ENCODE assay signal across 9 cellular contexts in genomic region chr2:74525717-74526648, GRCh38. TPM values are rescaled to one million over a fixed set of nuclear protein-coding genes. Genes with fewer than 3 reads are reported as not detected.
DNase-seq lines count a peak whose midpoint lies in the region; ATAC-seq and TF ChIP-seq lines count a peak whose summit lies in the region.
"Had no signal": no experiment of that assay in that cellular context is flagged by ENCODE, and none has a peak within 500 bp of the region (broad histone marks: within the 10 kb centered on the region; RNA-seq: fewer than 3 reads in every experiment).

A gene with protein sequence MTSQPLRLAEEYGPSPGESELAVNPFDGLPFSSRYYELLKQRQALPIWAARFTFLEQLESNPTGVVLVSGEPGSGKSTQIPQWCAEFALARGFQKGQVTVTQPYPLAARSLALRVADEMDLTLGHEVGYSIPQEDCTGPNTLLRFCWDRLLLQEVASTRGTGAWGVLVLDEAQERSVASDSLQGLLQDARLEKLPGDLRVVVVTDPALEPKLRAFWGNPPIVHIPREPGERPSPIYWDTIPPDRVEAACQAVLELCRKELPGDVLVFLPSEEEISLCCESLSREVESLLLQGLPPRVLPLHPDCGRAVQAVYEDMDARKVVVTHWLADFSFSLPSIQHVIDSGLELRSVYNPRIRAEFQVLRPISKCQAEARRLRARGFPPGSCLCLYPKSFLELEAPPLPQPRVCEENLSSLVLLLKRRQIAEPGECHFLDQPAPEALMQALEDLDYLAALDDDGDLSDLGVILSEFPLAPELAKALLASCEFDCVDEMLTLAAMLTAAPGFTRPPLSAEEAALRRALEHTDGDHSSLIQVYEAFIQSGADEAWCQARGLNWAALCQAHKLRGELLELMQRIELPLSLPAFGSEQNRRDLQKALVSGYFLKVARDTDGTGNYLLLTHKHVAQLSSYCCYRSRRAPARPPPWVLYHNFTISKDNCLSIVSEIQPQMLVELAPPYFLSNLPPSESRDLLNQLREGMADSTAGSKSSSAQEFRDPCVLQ (minus strand): TSS chr2:74526231. CDS start chr2:74525729, 502 bp downstream.

- no peaks in the 10 kb centered on the region for H4K20me1 ChIP-seq in neural progenitor cell (ENCODE audit: low read depth)

- H3K27me3 Mint-ChIP-seq in activated T-helper 2 cell treated with anti-CD3 and anti-CD28 coated beads, Interferon-gamma antibody, Interleukin-2, Interleukin-4, amounts not matched to agents 10 μg/mL and 5 μg/mL and 100 μg/mL, durations not matched to agents 14 hours and 24 hours and 36 hours (ENCODE audit: low read depth) = peaks cover 4% of the 10 kb centered on the region
- H3K27me3 Mint-ChIP-seq in neural progenitor cell (ENCODE audit: insufficient read depth, low read depth) = peaks cover 12% of the 10 kb centered on the region

- H2AFZ ChIP-seq in neural progenitor cell (replicated peaks) = no peak within 1 kb of the TSS

- no peak within 1 kb of the TSS for H3K9ac ChIP-seq in neural progenitor cell

- H3K4me3 ChIP-seq in Jurkat, Clone E6-1 (ENCODE audit: low read length) = no peak within 1 kb of the TSS
- no peak within 1 kb of the TSS for H3K4me3 ChIP-seq in neural progenitor cell

- H3K27ac ChIP-seq in neural progenitor cell = no peak within 1 kb of the TSS

- H3K36me3 Mint-ChIP-seq in activated T-helper 2 cell treated with anti-CD3 and anti-CD28 coated beads, Interferon-gamma antibody, Interleukin-2, Interleukin-4, amounts not matched to agents 10 μg/mL and 5 μg/mL and 100 μg/mL, durations not matched to agents 14 hours and 24 hours and 36 hours (ENCODE audit: low read depth) = peaks cover 44% of the 10 kb centered on the region
- peaks cover 16% of the 10 kb centered on the region for H3K36me3 Mint-ChIP-seq in neural progenitor cell

- ATAC-seq in HG02759 (IDR thresholded peaks at IDR 0.05; ENCODE audit: unreplicated experiment) = no peak

- peaks cover 25% of the 10 kb centered on the region for H3K4me1 Mint-ChIP-seq in activated T-helper 2 cell treated with anti-CD3 and anti-CD28 coated beads, Interferon-gamma antibody, Interleukin-2, Interleukin-4, amounts not matched to agents 10 μg/mL and 5 μg/mL and 100 μg/mL, durations not matched to agents 14 hours and 24 hours and 36 hours (ENCODE audit: low read depth)
- H3K4me1 Mint-ChIP-seq in neural progenitor cell = peaks cover 20% of the 10 kb centered on the region

- H3K4me2 ChIP-seq in neural progenitor cell = no peak within 1 kb of the TSS

- intact Hi-C loops in activated T-helper 2 cell treated with anti-CD3 and anti-CD28 coated beads, Interferon-gamma antibody, Interleukin-2, Interleukin-4, amounts not matched to agents 10 μg/mL and 5 μg/mL and 100 μg/mL, durations not matched to agents 14 hours and 24 hours and 36 hours (cut with micrococcal nuclease) = no loop called here

- H3K79me2 ChIP-seq in neural progenitor cell (ENCODE audit: low read depth) = peaks cover 28% of the 10 kb centered on the region

- no peak for TF ChIP-seq CTCF in neural progenitor cell (IDR thresholded peaks at IDR 0.05)

- H3K27ac Mint-ChIP-seq in activated T-helper 2 cell treated with anti-CD3 and anti-CD28 coated beads, Interferon-gamma antibody, Interleukin-2, Interleukin-4, amounts not matched to agents 10 μg/mL and 5 μg/mL and 100 μg/mL, durations not matched to agents 14 hours and 24 hours and 36 hours = peak within 1 kb of the TSS; percentile 46
- H3K27ac Mint-ChIP-seq in neural progenitor cell = no peak within 1 kb of the TSS

- peak; percentile 24 for DNase-seq in NCI-H748 (lab: John Stamatoyannopoulos, UW; ENCODE audit: unreplicated experiment)
- DNase-seq in NCI-H748 treated with DMSO at 0.1 percent for 48 hours (lab: John Stamatoyannopoulos, UW) = no peak
- DNase-seq in Jurkat, Clone E6-1 (ENCODE audit: low read depth, low spot score) = peak; percentile 36
- DNase-seq in activated T-helper 2 cell treated with anti-CD3 and anti-CD28 coated beads, Interferon-gamma antibody, Interleukin-2, Interleukin-4, amounts not matched to agents 10 μg/mL and 5 μg/mL and 100 μg/mL, durations not matched to agents 14 hours and 24 hours and 36 hours (ENCODE audit: low spot score) = no peak
- DNase-seq in neural progenitor cell (ENCODE audit: low spot score) = peak; percentile 44
- DNase-seq in hippocampal formation (lab: John Stamatoyannopoulos, UW) = no peak
- DNase-seq in GOT3 (lab: John Stamatoyannopoulos, UW) = no peak
- DNase-seq: SHP77 treated with DMSO at 0.1 percent for 48 hours had no signal

- H3K4me3 Mint-ChIP-seq in activated T-helper 2 cell treated with anti-CD3 and anti-CD28 coated beads, Interferon-gamma antibody, Interleukin-2, Interleukin-4, amounts not matched to agents 10 μg/mL and 5 μg/mL and 100 μg/mL, durations not matched to agents 14 hours and 24 hours and 36 hours (ENCODE audit: low read depth) = peak within 1 kb of the TSS; percentile 50
- H3K4me3 Mint-ChIP-seq in neural progenitor cell = peak within 1 kb of the TSS; percentile 96

- no peaks in the 10 kb centered on the region for H3K9me3 ChIP-seq in neural progenitor cell (ENCODE audit: low read depth)

- no peaks in the 10 kb centered on the region for H3K36me3 ChIP-seq in neural progenitor cell

- H3K27me3 ChIP-seq in neural progenitor cell = peaks cover 19% of the 10 kb centered on the region

- peaks cover 12% of the 10 kb centered on the region for H3K4me1 ChIP-seq in neural progenitor cell

- H3K9me3 Mint-ChIP-seq in activated T-helper 2 cell treated with anti-CD3 and anti-CD28 coated beads, Interferon-gamma antibody, Interleukin-2, Interleukin-4, amounts not matched to agents 10 μg/mL and 5 μg/mL and 100 μg/mL, durations not matched to agents 14 hours and 24 hours and 36 hours = no peaks in the 10 kb centered on the region
- H3K9me3 Mint-ChIP-seq in neural progenitor cell = no peaks in the 10 kb centered on the region

- H3F3A ChIP-seq in neural progenitor cell (ENCODE audit: low read depth) = no peaks in the 10 kb centered on the region

RNA-seq across cellular contexts. Expression of the gene that starts here (rescaled TPM):
- polyA plus RNA-seq in Jurkat, Clone E6-1 (2012; ENCODE audit: insufficient read depth, insufficient read length) = 2.7 TPM
- total RNA-seq in activated T-helper 2 cell treated with anti-CD3 and anti-CD28 coated beads, Interferon-gamma antibody, Interleukin-2, Interleukin-4, amounts not matched to agents 10 μg/mL and 5 μg/mL and 100 μg/mL, durations not matched to agents 14 hours and 24 hours and 36 hours = 0.39 and 0.94 TPM in 2 replicates
- total RNA-seq in neural progenitor cell (ENCODE audit: low replicate concordance) = 0.11 and 0.71 TPM in 2 replicates

Comparison
In these comparisons a context has a peak if more than half of its experiments do, and no peak if none do; other contexts are left out.
1. DNase-seq: peak in NCI-H748 (single experiment) and Jurkat, Clone E6-1 (single experiment); none in NCI-H748 treated with DMSO at 0.1 percent for 48 hours (single experiment), activated T-helper 2 cell treated with anti-CD3 and anti-CD28 coated beads, Interferon-gamma antibody, Interleukin-2, Interleukin-4, amounts not matched to agents 10 μg/mL and 5 μg/mL and 100 μg/mL, durations not matched to agents 14 hours and 24 hours and 36 hours (single experiment), hippocampal formation (0 of 2) and GOT3 (single experiment).
2. Peak in DNase-seq in neural progenitor cell; RNA of the gene not detected or under 1 TPM.